In the genomic region with DNA sequence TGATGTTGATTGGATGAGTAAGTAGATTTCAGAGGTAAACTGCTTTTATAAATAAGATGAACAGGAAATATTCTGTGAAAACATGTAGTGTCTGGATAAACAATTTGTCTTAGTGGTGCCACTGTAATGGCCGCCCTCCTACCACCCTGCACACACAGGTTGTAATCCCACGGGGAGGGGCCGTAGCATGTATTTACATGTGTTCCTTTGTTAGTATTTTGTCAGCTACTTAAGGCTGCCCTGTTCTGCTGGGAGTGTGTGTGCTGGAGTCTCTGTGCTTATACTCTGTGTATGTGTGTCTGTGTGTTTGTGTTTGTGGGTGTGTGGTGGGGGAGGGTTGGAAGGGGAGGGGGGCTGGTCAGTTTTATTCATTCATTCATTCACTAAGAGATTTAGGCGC, we compare ENCODE assay signal across 14 cellular contexts. TPM values are rescaled to one million over a fixed set of nuclear protein-coding genes. Genes with fewer than 3 reads are reported as not detected.
DNase-seq lines count a peak whose midpoint lies in the region; ATAC-seq and TF ChIP-seq lines count a peak whose summit lies in the region.
"Had no signal": no experiment of that assay in that cellular context is flagged by ENCODE, and none has a peak within 500 bp of the region (broad histone marks: within the 10 kb centered on the region; RNA-seq: fewer than 3 reads in every experiment).

No MANE protein-coding gene starts in this region.

- H3K18ac ChIP-seq in IMR-90 (ENCODE audit: low read depth, low read length): no peak overlapping the region

- H2AK5ac ChIP-seq in IMR-90 (ENCODE audit: low read depth, low read length): peak overlapping the region; percentile 43; the same call in 1 of the 2 replicates

- no peak overlapping the region for H3K4ac ChIP-seq in IMR-90 (ENCODE audit: low read depth, low read length)

- H4K91ac ChIP-seq in IMR-90 (ENCODE audit: insufficient read depth, low read depth, low read length): 0 out of 2 replicates have a peak overlapping the region, but pooled peaks have one; percentile 23

- H3K9me2 ChIP-seq in PC-9 (ENCODE audit: insufficient read depth): no peaks in the 10 kb centered on the region

- H3K23ac ChIP-seq in IMR-90 (ENCODE audit: low read depth, low read length): no peak overlapping the region

- H2AK9ac ChIP-seq in IMR-90 (replicated peaks; ENCODE audit: low read depth, low read length, poor library complexity): no peak overlapping the region

- H4K20me1 ChIP-seq in IMR-90 (ENCODE audit: insufficient read depth, low read length) (peaks cover 4% of the 10 kb centered on the region; the same call in 1 of the 2 replicates), PC-9 (ENCODE audit: insufficient read depth) (no peaks in the 10 kb centered on the region)

- peak; percentile 30 for DNase-seq in NCI-H82 (lab: John Stamatoyannopoulos, UW)
- DNase-seq in NCI-H82 treated with DMSO at 0.1 percent for 48 hours (lab: John Stamatoyannopoulos, UW; ENCODE audit: unreplicated experiment): no peak
- no peak for DNase-seq in IMR-90
- no peak for DNase-seq in colonic mucosa
- no peak for DNase-seq in psoas muscle
- no peak for DNase-seq in islet precursor cell
- DNase-seq in HPDE6-E6E7 (ENCODE audit: extremely low spot score): no peak
- no peak for DNase-seq in PC-9
- DNase-seq: anterior cingulate cortex, KG1, NCI-H226, SHP77 treated with DMSO at 0.1 percent for 48 hours had no signal

- POLR2A ChIA-PET in IMR-90 (lab: Charles Lee; ENCODE audit: unreplicated experiment): no interaction called here
- POLR2A ChIA-PET in PC-9 (lab: Charles Lee; ENCODE audit: unreplicated experiment): no interaction called here

- no peak for TF ChIP-seq POLR2A in IMR-90 (IDR thresholded peaks at IDR 0.05; ENCODE audit: low read depth, low read length)

- H3K56ac ChIP-seq in IMR-90 (ENCODE audit: extremely low read depth, insufficient read depth, low read length): no peak overlapping the region

- dilution Hi-C loops in IMR-90 (cut with HindIII; ENCODE audit: low sequenced_read_pairs, unreplicated experiment): no loop called here

- intact Hi-C loops in IMR-90 (cut with micrococcal nuclease) (no loop called here), colonic mucosa (cut with DNase I) (no loop called here), psoas muscle (cut with DNase I) (no loop called here), PC-9 (cut with micrococcal nuclease; ENCODE audit: unreplicated experiment) (no loop called here)

- H4K5ac ChIP-seq in IMR-90 (ENCODE audit: low read depth, low read length): peak overlapping the region; percentile 28; the same call in 1 of the 2 replicates

- no peaks in the 10 kb centered on the region for H3K27me3 ChIP-seq in IMR-90 (ENCODE audit: control insufficient read depth, insufficient read depth, low read length)
- H3K27me3 ChIP-seq in colonic mucosa: no peaks in the 10 kb centered on the region
- H3K27me3 ChIP-seq in psoas muscle (ENCODE audit: insufficient read depth in 3 of 3, low read length in 2 of 3): no peaks in the 10 kb centered on the region
- H3K27me3 ChIP-seq in PC-9 (ENCODE audit: insufficient read depth, low read depth): no peaks in the 10 kb centered on the region

- H3K9me3 ChIP-seq in IMR-90 (ENCODE audit: control insufficient read depth, insufficient read depth, low read length): no peaks in the 10 kb centered on the region
- H3K9me3 ChIP-seq in colonic mucosa: no peaks in the 10 kb centered on the region
- H3K9me3 ChIP-seq in psoas muscle: no peaks in the 10 kb centered on the region
- no peaks in the 10 kb centered on the region for H3K9me3 ChIP-seq in PC-9 (ENCODE audit: insufficient read depth, low read depth)

- no peak overlapping the region for H2BK120ac ChIP-seq in IMR-90 (ENCODE audit: low read depth, low read length)

- H2BK5ac ChIP-seq in IMR-90 (ENCODE audit: low read depth, low read length, poor library complexity, severe bottlenecking): no peak overlapping the region

- no peak overlapping the region for H2AFZ ChIP-seq in IMR-90 (replicated peaks; ENCODE audit: low read length, poor library complexity)
- no peak overlapping the region for H2AFZ ChIP-seq in PC-9

- no peaks in the 10 kb centered on the region for H3K79me2 ChIP-seq in PC-9 (ENCODE audit: low read depth)

- H3K14ac ChIP-seq in IMR-90 (replicated peaks; ENCODE audit: low read depth, low read length): 0 out of 2 replicates have a peak overlapping the region, but pooled peaks have one; percentile 37

- CTCF ChIA-PET in IMR-90 (lab: Yijun Ruan, JAX): interaction anchor here (0.5 kb wide), 1 partner anchor 558 kb away, joined by 8 read pairs; no protein-coding TSS in a partner anchor
- CTCF ChIA-PET in PC-9 (lab: Charles Lee): no interaction called here

- BruUV-seq in IMR-90 (replicated peaks; lab: Mats Ljungman, UMichigan): no TSS peak
- no TSS peak for BruUV-seq in PC-9 (replicated peaks; lab: Mats Ljungman, UMichigan)

- H3K27ac ChIP-seq in IMR-90 (ENCODE audit: insufficient read depth, low read length): no peak overlapping the region
- H3K27ac ChIP-seq in colonic mucosa: peak overlapping the region; percentile 84
- H3K27ac ChIP-seq in psoas muscle: peak overlapping the region; percentile 38
- H3K27ac ChIP-seq in PC-9: no peak overlapping the region
- H3K27ac ChIP-seq: epithelial cell of prostate had no signal

- peaks cover 16% of the 10 kb centered on the region for H3F3A ChIP-seq in PC-9 (ENCODE audit: insufficient read depth, low read depth)

- peaks cover 23 to 55% of the 10 kb centered on the region in 2 experiments for H3K79me1 ChIP-seq in IMR-90 (ENCODE audit: low read depth in 1 of 2, low read length in 2 of 2)

- TF ChIP-seq CTCF in IMR-90 (conservative IDR thresholded peaks at IDR 0.05; ENCODE audit: low read depth, low read length): no peak
- TF ChIP-seq CTCF in colonic mucosa (IDR thresholded peaks at IDR 0.05): no peak
- no peak for TF ChIP-seq CTCF in psoas muscle (IDR thresholded peaks at IDR 0.05)
- TF ChIP-seq CTCF in PC-9 (conservative IDR thresholded peaks at IDR 0.05): no peak

- no peak for TF ChIP-seq RAD21 in IMR-90 (IDR thresholded peaks at IDR 0.05; ENCODE audit: low read length)

- no CpG with 5 or more reads among the region's 4 CpGs for whole genome bisulfite sequencing in IMR-90 (ENCODE audit: extremely low coverage in 2 of 2, insufficient read length in 1 of 2), 2 experiments
- WGBS in psoas muscle, 3 donors: 81 to 89% (median 88%) methylated on average over 4 of the region's 4 CpGs

- H3K9me1 ChIP-seq in IMR-90 (ENCODE audit: insufficient read depth, low read length): peaks cover 4% of the 10 kb centered on the region; the same call in 1 of the 2 replicates

- peaks cover 9% of the 10 kb centered on the region for H3K4me1 ChIP-seq in IMR-90 (ENCODE audit: control insufficient read depth, insufficient read depth, low read length)
- peaks cover 35% of the 10 kb centered on the region for H3K4me1 ChIP-seq in colonic mucosa
- peaks cover 80% of the 10 kb centered on the region for H3K4me1 ChIP-seq in psoas muscle
- H3K4me1 ChIP-seq in PC-9 (replicated peaks; ENCODE audit: insufficient read depth): peaks cover 19% of the 10 kb centered on the region

- in situ Hi-C loops in IMR-90 (cut with MboI; ENCODE audit: low sequenced_read_pairs): loop anchor here (25.0 kb wide), 1 partner anchor 1147 kb away; no protein-coding TSS in a partner anchor

- H2BK20ac ChIP-seq in IMR-90 (ENCODE audit: low read depth, low read length): no peak overlapping the region

- H3K9ac ChIP-seq in IMR-90 (ENCODE audit: low read depth, low read length) (no peak overlapping the region), colonic mucosa (ENCODE audit: low read depth in 2 of 2, low read length in 2 of 2) (peak overlapping the region in 1 of 2 donors; percentile 69)

- ATAC-seq in IMR-90 (ENCODE audit: low read depth): no peak
- ATAC-seq in psoas muscle: no peak
- ATAC-seq: activated CD4-positive, CD25-positive, alpha-beta regulatory T cell treated with anti-CD3 and anti-CD28 coated beads, Interleukin-2, amount 50 U/mL, for 24 hours had no signal

- H3K4me2 ChIP-seq in IMR-90 (ENCODE audit: low read depth, low read length): 0 out of 2 replicates have a peak overlapping the region, but pooled peaks have one; percentile 38
- H3K4me2 ChIP-seq in PC-9: no peak overlapping the region

- no peak overlapping the region for H2BK15ac ChIP-seq in IMR-90 (ENCODE audit: low read depth, low read length)

- H3K4me3 ChIP-seq in IMR-90 (ENCODE audit: insufficient read depth, low read depth, low read length) (no peak overlapping the region), colonic mucosa (no peak overlapping the region), psoas muscle (no peak overlapping the region), PC-9 (no peak overlapping the region)

- H3K36me3 ChIP-seq in IMR-90 (ENCODE audit: control insufficient read depth, insufficient read depth, low read length) (no peaks in the 10 kb centered on the region), colonic mucosa (no peaks in the 10 kb centered on the region), psoas muscle (ENCODE audit: insufficient read depth in 1 of 2, low read depth in 1 of 2) (no peaks in the 10 kb centered on the region), PC-9 (ENCODE audit: low read depth) (no peaks in the 10 kb centered on the region)

- no peak overlapping the region for H4K8ac ChIP-seq in IMR-90 (ENCODE audit: low read depth in 2 of 2, low read length in 2 of 2)

TF ChIP-seq in IMR-90, 13 proteins besides CTCF, POLR2A, EP300 and RAD21 (continues in another document):
- no peak for TF ChIP-seq SMC3 (IDR thresholded peaks at IDR 0.05; ENCODE audit: low read depth, low read length)

RNA-seq across cellular contexts. Expression of gene TSHZ1, which starts 5.1 kb away (rescaled TPM):
- total RNA-seq in IMR-90 (2012; rRNA removed) (9.2 and 10.0 TPM in 2 replicates), colonic mucosa (10 to 100 TPM; 16.6 to 34.3 TPM), psoas muscle (1 to 10 TPM; 7.8 to 9.9 (median 9.8) TPM), PC-9 (2021) (6.5 and 7.4 TPM in 2 replicates)
- polyA plus RNA-seq in IMR-90 (2012; rRNA removed) (6.4 and 7.1 TPM in 2 replicates), psoas muscle (10 to 100 TPM in 1 of 3 donors, 1 to 10 TPM in 2; 2.0 to 10.5 (median 3.2) TPM)
- polyA plus RNA-seq in IMR-90 (2012; cell fraction: cytosol; rRNA removed): 2.8 and 4.6 TPM in 2 replicates
- polyA plus RNA-seq in IMR-90 (2012; cell fraction: nucleus; rRNA removed; ENCODE audit: low replicate concordance): 4.5 and 4.9 TPM in 2 replicates

RNA-seq across cellular contexts. Expression of gene PTGR3, which starts 6.7 kb away (rescaled TPM):
- total RNA-seq in IMR-90 (2012; rRNA removed) (16.1 and 16.9 TPM in 2 replicates), colonic mucosa (10 to 100 TPM; 43.4 to 59.1 TPM), psoas muscle (10 to 100 TPM; 29.0 to 66.4 (median 52.8) TPM), PC-9 (2021) (36.6 and 38.4 TPM in 2 replicates)
- polyA plus RNA-seq in IMR-90 (2012; rRNA removed) (24.6 and 26.4 TPM in 2 replicates), psoas muscle (10 to 100 TPM; 20.6 to 31.7 (median 23.6) TPM)
- polyA plus RNA-seq in IMR-90 (2012; cell fraction: cytosol; rRNA removed): 8.9 and 21.0 TPM in 2 replicates
- 22.4 and 44.0 TPM in 2 replicates for polyA plus RNA-seq in IMR-90 (2012; cell fraction: nucleus; rRNA removed; ENCODE audit: low replicate concordance)

Comparison
In these comparisons a context has a peak if more than half of its experiments do, and no peak if none do; other contexts are left out.
1. H3K27ac ChIP-seq: peak in colonic mucosa (single experiment) and psoas muscle (single experiment); none in IMR-90 (single experiment) and PC-9 (single experiment).